ENCODE assay signal across 30 cellular contexts in genomic region chr2:185391571-185391970, GRCh38.
"Had no signal": no experiment of that assay in that cellular context is flagged by ENCODE, and none has a peak within 500 bp of the region (broad histone marks: within the 10 kb centered on the region; RNA-seq: fewer than 3 reads in every experiment).

No MANE protein-coding gene starts in this region.

- H3K9me3 ChIP-seq: ascending aorta had no signal

- DNase-seq: activated CD4-positive, alpha-beta memory T cell treated with anti-CD3 and anti-CD28 coated beads, Interleukin-2, amount 10 ng/mL, durations not matched to agents 7 days and 5 days; activated CD4-positive, alpha-beta T cell treated with anti-CD3 and anti-CD28 coated beads for 1 hour; activated CD4-positive, alpha-beta T cell treated with anti-CD3 and anti-CD28 coated beads for 36 hours; activated CD4-positive, alpha-beta T cell treated with anti-CD3 and anti-CD28 coated beads for 48 hours; activated CD4-positive, alpha-beta T cell treated with anti-CD3 and anti-CD28 coated beads, Interleukin-2, amount 10 ng/mL, durations not matched to agents 7 days and 5 days; activated CD4-positive, alpha-beta T cell treated with anti-CD3 and anti-CD28 coated beads, Interleukin-2, amount 50 U/mL, for 48 hours; activated CD4-positive, CD25-positive, alpha-beta regulatory T cell; activated CD8-positive, alpha-beta memory T cell treated with anti-CD3 and anti-CD28 coated beads for 24 hours; activated CD8-positive, alpha-beta memory T cell treated with anti-CD3 and anti-CD28 coated beads, Interleukin-2, amount 10 ng/mL, durations not matched to agents 7 days and 5 days; activated CD8-positive, alpha-beta memory T cell treated with anti-CD3 and anti-CD28 coated beads, Interleukin-2, amount 50 U/mL, for 48 hours; activated CD8-positive, alpha-beta T cell treated with anti-CD3 and anti-CD28 coated beads, Interleukin-2, amount 10 ng/mL, durations not matched to agents 7 days and 5 days; activated effector memory CD4-positive, alpha-beta T cell treated with Interleukin-2 at 50 U/mL for 16 hours; activated gamma-delta T cell; activated naive CD4-positive, alpha-beta T cell treated with anti-CD3 and anti-CD28 coated beads, Interleukin-2, amount 10 ng/mL, durations not matched to agents 7 days and 5 days; activated naive CD4-positive, alpha-beta T cell treated with Interleukin-2 at 50 U/mL for 16 hours; activated naive CD8-positive, alpha-beta T cell treated with anti-CD3 and anti-CD28 coated beads, Interleukin-2, amount 10 ng/mL, durations not matched to agents 7 days and 5 days; activated naive CD8-positive, alpha-beta T cell treated with anti-CD3 and anti-CD28 coated beads, Interleukin-2, amount 50 U/mL, for 24 hours; activated T-cell treated with anti-CD3 and anti-CD28 coated beads, Interleukin-2, amount 50 U/mL, for 24 hours; activated T-cell treated with anti-CD3 and anti-CD28 coated beads, Interleukin-2, amount 50 U/mL, for 48 hours; amygdala; anterior cingulate cortex; caudate nucleus; cerebellar nuclear complex; T-helper 2 cell; T-helper 9 cell; WERI-Rb-1 had no signal

- ATAC-seq: activated CD4-positive, alpha-beta T cell treated with anti-CD3 and anti-CD28 coated beads for 36 hours; activated CD4-positive, CD25-positive, alpha-beta regulatory T cell treated with anti-CD3 and anti-CD28 coated beads, Interleukin-2, amount 50 U/mL, for 24 hours; activated CD8-positive, alpha-beta memory T cell treated with anti-CD3 and anti-CD28 coated beads, Interleukin-2, amount 10 ng/mL, durations not matched to agents 7 days and 5 days; activated CD8-positive, alpha-beta T cell treated with anti-CD3 and anti-CD28 coated beads, Interleukin-2, amount 10 ng/mL, durations not matched to agents 7 days and 5 days; activated naive CD8-positive, alpha-beta T cell treated with anti-CD3 and anti-CD28 coated beads, Interleukin-2, amount 50 U/mL, for 24 hours; WTC11 had no signal

- H3K27ac ChIP-seq: ascending aorta, cardiac muscle cell, WERI-Rb-1 had no signal

- H3K27me3 ChIP-seq: ascending aorta, cardiac muscle cell had no signal

- H3K4me1 ChIP-seq: ascending aorta had no signal

- H3K36me3 ChIP-seq: ascending aorta, cardiac muscle cell, WERI-Rb-1 had no signal

- H3K4me3 ChIP-seq: ascending aorta, cardiac muscle cell had no signal
